In the genomic region with DNA sequence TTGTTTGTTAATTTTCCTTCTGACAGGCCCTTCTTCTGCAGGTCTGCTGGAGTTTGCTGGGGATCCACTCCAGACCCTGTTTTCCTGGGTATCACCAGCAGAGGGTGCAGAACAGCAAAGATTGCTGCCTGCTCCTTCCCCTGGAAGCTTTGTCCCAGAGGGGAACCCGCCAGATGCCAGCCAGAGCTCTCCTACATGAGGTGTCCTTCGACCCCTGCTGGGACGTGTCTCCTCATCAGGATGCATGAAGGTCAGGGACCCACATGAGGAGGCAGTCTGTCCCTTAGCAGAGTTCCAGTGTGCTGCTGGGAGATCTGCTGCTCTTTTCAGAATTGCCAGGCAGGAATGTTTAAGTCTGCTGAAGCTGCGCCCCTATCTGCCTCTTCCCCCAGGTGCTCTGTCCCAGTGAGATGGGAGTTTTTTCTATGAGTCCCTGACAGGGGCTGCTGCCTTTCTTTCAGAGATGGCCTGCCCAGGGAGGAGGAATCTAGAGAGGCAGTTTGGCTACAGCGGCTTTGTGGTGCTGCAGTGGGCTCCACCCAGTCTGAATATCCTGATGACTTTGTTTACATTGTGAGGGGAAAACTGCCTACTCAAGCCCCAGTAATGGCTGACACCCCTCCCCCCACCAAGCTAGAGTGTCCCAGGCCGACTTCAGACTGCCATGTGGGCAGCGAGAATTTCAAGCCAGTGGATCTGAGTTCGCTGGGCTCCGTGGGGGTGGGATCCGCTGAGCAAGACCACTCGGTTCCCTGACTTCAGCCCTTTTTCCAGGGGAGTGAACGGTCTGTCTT, we compare ENCODE assay signal across 21 cellular contexts.
DNase-seq lines count a peak whose midpoint lies in the region; ATAC-seq and TF ChIP-seq lines count a peak whose summit lies in the region.
"Had no signal": no experiment of that assay in that cellular context is flagged by ENCODE, and none has a peak within 500 bp of the region (broad histone marks: within the 10 kb centered on the region; RNA-seq: fewer than 3 reads in every experiment).

No MANE protein-coding gene starts in this region.

- no peak overlapping the region for H3K4me2 ChIP-seq in GM23338

- H3K36me3 Mint-ChIP-seq in GM23338 (ENCODE audit: low read depth) = no peaks in the 10 kb centered on the region

- WGBS in spleen, 5 donors = 77 to 89% (median 83%) methylated on average over 11 to 12 of the region's 12 CpGs
- WGBS in stomach, 5 donors = 74 to 88% (median 84%) methylated on average over 6 to 12 of the region's 12 CpGs

- H3K27ac ChIP-seq in GM23338 (ENCODE audit: low read depth) (no peak overlapping the region), spleen (no peak overlapping the region), stomach (no peak overlapping the region)

- no peak for ATAC-seq in GM23338
- ATAC-seq in HG03469 (IDR thresholded peaks at IDR 0.05; ENCODE audit: unreplicated experiment) = no peak
- ATAC-seq in HG02798 (IDR thresholded peaks at IDR 0.05; ENCODE audit: poor library complexity, unreplicated experiment) = no peak

- H3K4me1 ChIP-seq in GM23338 (ENCODE audit: insufficient read depth) (no peaks in the 10 kb centered on the region), spleen (no peaks in the 10 kb centered on the region), stomach (no peaks in the 10 kb centered on the region)

- intact Hi-C loops in spleen (cut with DNase I; ENCODE audit: low total_unique reads) (no loop called here), stomach (cut with DNase I; ENCODE audit: low total_unique reads) (no loop called here)

- no peak for TF ChIP-seq EP300 in stomach (IDR thresholded peaks at IDR 0.05)

- 0 out of 2 replicates have a peak, but pooled peaks cover 7% of the 10 kb centered on the region for H3K9me2 ChIP-seq in GM23338 (ENCODE audit: insufficient read depth)

- H3K4me3 ChIP-seq in GM23338 (no peak overlapping the region), spleen (no peak overlapping the region), stomach (no peak overlapping the region)
- H3K4me3 ChIP-seq: MG63 had no signal

- no peaks in the 10 kb centered on the region for H3K9me3 Mint-ChIP-seq in GM23338

- H3K4me3 Mint-ChIP-seq in GM23338 = no peak overlapping the region

- H4K20me1 ChIP-seq in GM23338 (replicated peaks; ENCODE audit: insufficient read depth) = no peaks in the 10 kb centered on the region

- no peaks in the 10 kb centered on the region for H3F3A ChIP-seq in GM23338 (replicated peaks; ENCODE audit: low read depth)

- peaks cover 0 to 22% (median 0%) of the 10 kb centered on the region in 8 donors for H3K9me3 ChIP-seq in spleen
- H3K9me3 ChIP-seq in stomach = no peaks in the 10 kb centered on the region
- H3K9me3 ChIP-seq: MG63 had no signal

- TF ChIP-seq CTCF in GM23338 (conservative IDR thresholded peaks at IDR 0.05; ENCODE audit: low read depth in 2 of 2) (peak; percentile 35 to 47), spleen (IDR thresholded peaks at IDR 0.05 in 8 of 11, conservative IDR thresholded peaks at IDR 0.05 in 3 of 11) (no peak), stomach (IDR thresholded peaks at IDR 0.05) (no peak)

- H2AFZ ChIP-seq in GM23338 = peak overlapping the region; percentile 93

- H3K36me3 ChIP-seq in GM23338 (ENCODE audit: insufficient read depth) = no peaks in the 10 kb centered on the region
- H3K36me3 ChIP-seq in spleen = no peaks in the 10 kb centered on the region
- H3K36me3 ChIP-seq in stomach = no peaks in the 10 kb centered on the region
- H3K36me3 ChIP-seq: MG63 had no signal

- TF ChIP-seq POLR2A in spleen (IDR thresholded peaks at IDR 0.05) (no peak), stomach (IDR thresholded peaks at IDR 0.05) (no peak)

- peaks cover 3% of the 10 kb centered on the region for H3K27me3 Mint-ChIP-seq in GM23338 (ENCODE audit: insufficient read depth, low read depth, poor library complexity)

- H3K4me1 Mint-ChIP-seq in GM23338 = peaks cover 3% of the 10 kb centered on the region

- H3K27me3 ChIP-seq in GM23338 (ENCODE audit: insufficient read depth) = no peaks in the 10 kb centered on the region
- H3K27me3 ChIP-seq in spleen (replicated peaks in 1 of 7) = no peaks in the 10 kb centered on the region
- H3K27me3 ChIP-seq in stomach = no peaks in the 10 kb centered on the region
- H3K27me3 ChIP-seq: MG63 had no signal

- H3K79me2 ChIP-seq in GM23338 (replicated peaks; ENCODE audit: insufficient read depth) = no peaks in the 10 kb centered on the region

- peak; percentile 22 for DNase-seq in GM23338 (ENCODE audit: low spot score)
- DNase-seq in NCI-H69 (lab: John Stamatoyannopoulos, UW) = peak; percentile 41
- DNase-seq in iPS DF 19.7 (ENCODE audit: low read depth, low spot score) = peak; percentile 1
- DNase-seq in spleen = peak; percentile 55
- DNase-seq in stomach = no peak
- DNase-seq: COR-L47, EL, HCEC 1CT, IMR-90, Karpas-422, MG63, NCI-H1092 treated with DMSO at 0.1 percent for 48 hours, NCI-H1694, NCI-H2107, NCI-H2227 treated with DMSO at 0.1 percent for 48 hours, NCI-H524 treated with DMSO at 0.1 percent for 48 hours, OCI-M1, RPMI8226, SIG-M5 had no signal

- H3K27ac Mint-ChIP-seq in GM23338 = no peak overlapping the region

TF ChIP-seq in GM23338, 12 proteins besides CTCF, POLR2A, EP300 and RAD21 (continues in another document):
- TF ChIP-seq STAT1 (IDR thresholded peaks at IDR 0.05; ENCODE audit: unreplicated experiment) = no peak
- no peak for TF ChIP-seq JUNB (IDR thresholded peaks at IDR 0.05; ENCODE audit: unreplicated experiment)
- TF ChIP-seq, protein P1, sequence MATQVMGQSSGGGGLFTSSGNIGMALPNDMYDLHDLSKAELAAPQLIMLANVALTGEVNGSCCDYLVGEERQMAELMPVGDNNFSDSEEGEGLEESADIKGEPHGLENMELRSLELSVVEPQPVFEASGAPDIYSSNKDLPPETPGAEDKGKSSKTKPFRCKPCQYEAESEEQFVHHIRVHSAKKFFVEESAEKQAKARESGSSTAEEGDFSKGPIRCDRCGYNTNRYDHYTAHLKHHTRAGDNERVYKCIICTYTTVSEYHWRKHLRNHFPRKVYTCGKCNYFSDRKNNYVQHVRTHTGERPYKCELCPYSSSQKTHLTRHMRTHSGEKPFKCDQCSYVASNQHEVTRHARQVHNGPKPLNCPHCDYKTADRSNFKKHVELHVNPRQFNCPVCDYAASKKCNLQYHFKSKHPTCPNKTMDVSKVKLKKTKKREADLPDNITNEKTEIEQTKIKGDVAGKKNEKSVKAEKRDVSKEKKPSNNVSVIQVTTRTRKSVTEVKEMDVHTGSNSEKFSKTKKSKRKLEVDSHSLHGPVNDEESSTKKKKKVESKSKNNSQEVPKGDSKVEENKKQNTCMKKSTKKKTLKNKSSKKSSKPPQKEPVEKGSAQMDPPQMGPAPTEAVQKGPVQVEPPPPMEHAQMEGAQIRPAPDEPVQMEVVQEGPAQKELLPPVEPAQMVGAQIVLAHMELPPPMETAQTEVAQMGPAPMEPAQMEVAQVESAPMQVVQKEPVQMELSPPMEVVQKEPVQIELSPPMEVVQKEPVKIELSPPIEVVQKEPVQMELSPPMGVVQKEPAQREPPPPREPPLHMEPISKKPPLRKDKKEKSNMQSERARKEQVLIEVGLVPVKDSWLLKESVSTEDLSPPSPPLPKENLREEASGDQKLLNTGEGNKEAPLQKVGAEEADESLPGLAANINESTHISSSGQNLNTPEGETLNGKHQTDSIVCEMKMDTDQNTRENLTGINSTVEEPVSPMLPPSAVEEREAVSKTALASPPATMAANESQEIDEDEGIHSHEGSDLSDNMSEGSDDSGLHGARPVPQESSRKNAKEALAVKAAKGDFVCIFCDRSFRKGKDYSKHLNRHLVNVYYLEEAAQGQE (IDR thresholded peaks at IDR 0.05; ENCODE audit: unreplicated experiment) = no peak
- no peak for TF ChIP-seq EZH2phosphoT487 (IDR thresholded peaks at IDR 0.05; ENCODE audit: unreplicated experiment)
- no peak for TF ChIP-seq ZNF331 (CRISPR knock-in tag; IDR thresholded peaks at IDR 0.05; ENCODE audit: low read depth)
- TF ChIP-seq ZNF114 (CRISPR knock-in tag; IDR thresholded peaks at IDR 0.05) = no peak

Comparison
In these comparisons a context has a peak if more than half of its experiments do, and no peak if none do; other contexts are left out.
1. CTCF ChIP-seq: peak in GM23338 (2 of 2); none in spleen (0 of 11) and stomach (0 of 7).